Comparison of ENCODE assay signal across 14 cellular contexts in the genomic region with DNA sequence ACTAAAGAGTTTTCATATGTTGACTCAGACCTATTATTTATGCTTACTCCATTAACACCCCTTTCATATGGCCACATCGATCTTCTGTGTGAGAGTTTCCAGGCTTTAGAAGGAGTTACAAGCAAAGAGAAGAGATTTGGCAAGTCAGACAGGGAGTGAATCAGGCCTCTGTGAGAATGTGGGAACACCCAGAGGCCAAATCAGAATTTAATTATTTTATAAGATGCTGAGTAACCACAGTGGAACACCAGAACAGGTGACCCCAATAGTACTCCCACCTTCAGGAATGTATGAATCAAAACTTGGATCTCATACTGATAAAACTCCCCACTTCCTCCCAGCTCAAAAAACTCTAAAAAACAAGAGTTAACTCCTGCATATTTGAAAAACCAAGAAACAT. TPM values are rescaled to one million over a fixed set of nuclear protein-coding genes. Genes with fewer than 3 reads are reported as not detected.
A peak's percentile ranks its signal among the peaks of the same experiment; 100 is the strongest.
DNase-seq lines count a peak whose midpoint lies in the region; ATAC-seq and TF ChIP-seq lines count a peak whose summit lies in the region.
"Had no signal": no experiment of that assay in that cellular context is flagged by ENCODE, and none has a peak within 500 bp of the region (broad histone marks: within the 10 kb centered on the region; RNA-seq: fewer than 3 reads in every experiment).

No MANE protein-coding gene starts in this region.

- H3K4me1 ChIP-seq in PC-3 (ENCODE audit: insufficient read depth, low read length) (peaks cover 36% of the 10 kb centered on the region), skeletal muscle satellite cell (ENCODE audit: control insufficient read depth, insufficient read depth, low read length) (peaks cover 25% of the 10 kb centered on the region), esophagus squamous epithelium (peaks cover 0 to 11% (median 0%) of the 10 kb centered on the region in 3 donors)
- H3K4me1 ChIP-seq: ascending aorta had no signal

- no peaks in the 10 kb centered on the region for H3K79me2 ChIP-seq in PC-3 (ENCODE audit: low read length)

- TF ChIP-seq POLR2A in esophagus squamous epithelium (IDR thresholded peaks at IDR 0.05), result no peak

- TF ChIP-seq CTCF in PC-3 (conservative IDR thresholded peaks at IDR 0.05; ENCODE audit: low read depth, low read length) (no peak), esophagus squamous epithelium (IDR thresholded peaks at IDR 0.05) (no peak)

- H3K4me3 ChIP-seq in PC-3 (ENCODE audit: low read length) (no peak overlapping the region), skeletal muscle satellite cell (ENCODE audit: low read length) (no peak overlapping the region), esophagus squamous epithelium (no peak overlapping the region)
- H3K4me3 ChIP-seq: ascending aorta had no signal

- H3K9ac ChIP-seq in PC-3 (ENCODE audit: low read length) (no peak overlapping the region), skeletal muscle satellite cell (ENCODE audit: low read depth, low read length) (peak overlapping the region; percentile 5)

- CTCF ChIA-PET in PC-3 (lab: Charles Lee), result no interaction called here

- H3K4me2 ChIP-seq in PC-3 (ENCODE audit: low read length) (peak overlapping the region; percentile 17; the same call in 1 of the 2 replicates), skeletal muscle satellite cell (ENCODE audit: low read length) (peak overlapping the region; percentile 4)

- ATAC-seq in PC-3, result peak; percentile 32
- ATAC-seq: left ventricle myocardium superior had no signal

- peak overlapping the region; percentile 19 for H3K27ac ChIP-seq in PC-3 (ENCODE audit: low read length)
- no peak overlapping the region for H3K27ac ChIP-seq in esophagus squamous epithelium
- H3K27ac ChIP-seq: ascending aorta, neutrophil had no signal

- H3K36me3 ChIP-seq in PC-3 (ENCODE audit: low read depth, low read length) (peaks cover 8% of the 10 kb centered on the region; the same call in 1 of the 2 replicates), skeletal muscle satellite cell (ENCODE audit: insufficient read depth, low read length) (no peaks in the 10 kb centered on the region), esophagus squamous epithelium (peaks cover 0 to 8% (median 0%) of the 10 kb centered on the region in 3 donors)
- H3K36me3 ChIP-seq: neutrophil had no signal

- H3K27me3 ChIP-seq in PC-3 (ENCODE audit: low read length) (no peaks in the 10 kb centered on the region), skeletal muscle satellite cell (ENCODE audit: control insufficient read depth, insufficient read depth, low read length) (no peaks in the 10 kb centered on the region), esophagus squamous epithelium (no peaks in the 10 kb centered on the region)
- H3K27me3 ChIP-seq: ascending aorta, neutrophil had no signal

- POLR2A ChIA-PET in PC-3 (lab: Charles Lee; ENCODE audit: unreplicated experiment), result no interaction called here

- no peaks in the 10 kb centered on the region for H4K20me1 ChIP-seq in PC-3 (ENCODE audit: low read length)

- H2AFZ ChIP-seq in PC-3 (ENCODE audit: low read length), result no peak overlapping the region

- WGBS in esophagus squamous epithelium, 2 donors, result 11 to 18% methylated on average over 1 of the region's 1 CpG

- intact Hi-C loops in PC-3 (cut with micrococcal nuclease) (loop anchor here (5.0 kb wide), 1 partner anchor 37 kb away; no protein-coding TSS in a partner anchor), esophagus squamous epithelium (cut with DNase I) (no loop called here)

- no TSS peak for BruUV-seq in PC-3 (replicated peaks; lab: Mats Ljungman, UMichigan)

- H3K9me3 ChIP-seq in PC-3 (ENCODE audit: low read length), result peaks cover 2% of the 10 kb centered on the region; the same call in 1 of the 2 replicates
- no peaks in the 10 kb centered on the region for H3K9me3 ChIP-seq in skeletal muscle satellite cell (replicated peaks; ENCODE audit: low read length)
- peaks cover 0 to 2% (median 0%) of the 10 kb centered on the region in 3 donors for H3K9me3 ChIP-seq in esophagus squamous epithelium
- H3K9me3 ChIP-seq: neutrophil had no signal

- H3K9me2 ChIP-seq in PC-3 (replicated peaks; ENCODE audit: low read length), result no peaks in the 10 kb centered on the region

- DNase-seq in NCI-H1417 (lab: John Stamatoyannopoulos, UW) (peak in 2 of 3 experiments; percentile 66 to 92), NCI-H1417 treated with DMSO at 0.1 percent for 48 hours (lab: John Stamatoyannopoulos, UW) (no peak), PC-3 (peak; percentile 58), fibroblast of gingiva (ENCODE audit: low read depth) (peak; percentile 10), amniotic stem cell (lab: John Stamatoyannopoulos, UW) (no peak), esophagus squamous epithelium (lab: John Stamatoyannopoulos, UW) (no peak)
- no peak for DNase-seq in stimulated activated CD4-positive, alpha-beta T cell treated with anti-CD3 and anti-CD28 coated beads, Interleukin-12 subunit alpha, Interleukin-12 subunit beta, amount 100 ng/mL, for 4 hours
- DNase-seq: activated CD4-positive, alpha-beta T cell treated with anti-CD3 and anti-CD28 coated beads, Interleukin-2, amount 10 ng/mL, durations not matched to agents 24 days and 14 days; endodermal cell; hippocampal formation; left ventricle myocardium superior had no signal

- H3F3A ChIP-seq in PC-3 (ENCODE audit: low read length, unreplicated experiment), result no peaks in the 10 kb centered on the region

RNA-seq across cellular contexts. Expression of a gene that starts 42.0 kb away (rescaled TPM):
- 46.0 and 54.0 TPM in 2 replicates for total RNA-seq in PC-3 (2014; rRNA removed)
- 44.1 and 44.4 TPM in 2 replicates for total RNA-seq in skeletal muscle satellite cell (2012; rRNA removed)
- 10 to 100 TPM; 21.0 to 35.7 (median 23.9) TPM for total RNA-seq in esophagus squamous epithelium

Comparison
In these comparisons a context has a peak if more than half of its experiments do, and no peak if none do; other contexts are left out.
1. DNase-seq: peak in NCI-H1417 (2 of 3), PC-3 (single experiment) and fibroblast of gingiva (single experiment); none in NCI-H1417 treated with DMSO at 0.1 percent for 48 hours (single experiment), amniotic stem cell (single experiment), stimulated activated CD4-positive, alpha-beta T cell treated with anti-CD3 and anti-CD28 coated beads, Interleukin-12 subunit alpha, Interleukin-12 subunit beta, amount 100 ng/mL, for 4 hours (single experiment) and esophagus squamous epithelium (single experiment).